10 cellular contexts compared by ENCODE assay signal in genomic region chr11:86915837-86916236, GRCh38. TPM values are rescaled to one million over a fixed set of nuclear protein-coding genes. Genes with fewer than 3 reads are reported as not detected.
A peak's percentile ranks its signal among the peaks of the same experiment; 100 is the strongest.
DNase-seq lines count a peak whose midpoint lies in the region; ATAC-seq, FAIRE-seq and TF ChIP-seq lines count a peak whose summit lies in the region.
"Not testable (repeated sequence)": the region's sequence is repeated elsewhere in the genome, so short reads cannot be mapped to it uniquely, and the experiment has no call there.
"Had no signal": no experiment of that assay in that cellular context is flagged by ENCODE, and none has a peak within 500 bp of the region (broad histone marks: within the 10 kb centered on the region; RNA-seq: fewer than 3 reads in every experiment).

No MANE protein-coding gene starts in this region.

- DNase-seq in HCT116 (ENCODE audit: low read depth, low spot score); RWPE2 (ENCODE audit: low spot score); brain microvascular endothelial cell; esophagus muscularis mucosa (ENCODE audit: extremely low spot score); keratinocyte (ENCODE audit: low read depth, low spot score); spleen: not testable (repeated sequence)

- WGBS in esophagus muscularis mucosa = 47% methylated on average over 1 of the region's 1 CpG
- WGBS in spleen, 5 donors = 3 to 10% (median 8%) methylated on average over 1 of the region's 1 CpG

- intact Hi-C loops in HCT116 (cut with micrococcal nuclease) (loop anchor here (5.0 kb wide), 2 partner anchors 394 to 554 kb away; no protein-coding TSS in a partner anchor), spleen (cut with DNase I; ENCODE audit: low total_unique reads) (loop anchor here (5.0 kb wide), 1 partner anchor 44 kb away; no protein-coding TSS in a partner anchor)
- intact Hi-C loops in esophagus muscularis mucosa (cut with DNase I) = not testable (repeated sequence)

- peak overlapping the region; percentile 21; the same call in 1 of the 2 replicates for H3K27ac ChIP-seq in HCT116 (ENCODE audit: low read depth, low read length)
- H3K27ac ChIP-seq in RWPE2 (ENCODE audit: poor library complexity, severe bottlenecking) = peak overlapping the region; percentile 68
- peak overlapping the region; percentile 86 for H3K27ac ChIP-seq in brain microvascular endothelial cell
- H3K27ac ChIP-seq in esophagus muscularis mucosa (replicated peaks in 1 of 4) = peak overlapping the region; percentile 18 to 67 (median 48)
- H3K27ac ChIP-seq in keratinocyte (ENCODE audit: control insufficient read depth, insufficient read depth, low read length) = peak overlapping the region; percentile 49
- H3K27ac ChIP-seq in spleen = peak overlapping the region in 7 of 8 donors; percentile 54 to 73 (median 59)

- RAD21 ChIA-PET in HCT116 (lab: Charles Lee; ENCODE audit: low non-redundant PET in 1 of 2, low total read pairs in 2 of 2, uncharacterized antibody in 2 of 2, unreplicated experiment in 2 of 2) = not testable (repeated sequence)

- H4K20me1 ChIP-seq in HCT116 (ENCODE audit: insufficient read depth); keratinocyte (ENCODE audit: control insufficient read depth, extremely low read depth, insufficient read depth, low read length): not testable (repeated sequence)

- peak; percentile 41 for ATAC-seq in HCT116
- peak; percentile 40; the same call in 2 of the 3 replicates for ATAC-seq in RWPE2 (ENCODE audit: low read depth)

- H3K4me1 ChIP-seq in HCT116 (ENCODE audit: control insufficient read depth in 1 of 2, insufficient read depth in 2 of 2, low read length in 2 of 2) (peaks cover 12 to 20% of the 10 kb centered on the region in 2 experiments), RWPE2 (ENCODE audit: insufficient read depth, poor library complexity, severe bottlenecking) (peaks cover 18% of the 10 kb centered on the region), esophagus muscularis mucosa (peaks cover 19 to 26% (median 22%) of the 10 kb centered on the region in 4 donors), keratinocyte (ENCODE audit: control insufficient read depth, extremely low read depth, insufficient read depth, low read length) (peaks cover 11% of the 10 kb centered on the region), spleen (peaks cover 0 to 15% (median 7%) of the 10 kb centered on the region in 6 donors)

- TF ChIP-seq POLR2A in HCT116 (IDR thresholded peaks at IDR 0.05; ENCODE audit: borderline replicate concordance, extremely low read depth, insufficient read depth, insufficient read length); esophagus muscularis mucosa (IDR thresholded peaks at IDR 0.05; ENCODE audit: low read depth); spleen (IDR thresholded peaks at IDR 0.05): not testable (repeated sequence)

- not testable (repeated sequence) for TF ChIP-seq RAD21 in HCT116 (IDR thresholded peaks at IDR 0.05; ENCODE audit: low read depth)

- POLR2A ChIA-PET in HCT116 (lab: Charles Lee) = not testable (repeated sequence)

- H3K36me3 Mint-ChIP-seq in nephron (ENCODE audit: low read depth) = peaks cover 28% of the 10 kb centered on the region

- not testable (repeated sequence) for TF ChIP-seq EP300 in esophagus muscularis mucosa (IDR thresholded peaks at IDR 0.05)

- H3K4me2 ChIP-seq in HCT116 (ENCODE audit: low read length) = peak overlapping the region; percentile 85
- H3K4me2 ChIP-seq in keratinocyte (ENCODE audit: control insufficient read depth, extremely low read depth, insufficient read depth, low read depth, low read length) = peak overlapping the region; percentile 72

- not testable (repeated sequence) for H3K27me3 Mint-ChIP-seq in nephron (ENCODE audit: low read depth)

- not testable (repeated sequence) for FAIRE-seq in keratinocyte (lab: Jason Lieb, UNC)

- H3K27me3 ChIP-seq in HCT116 (ENCODE audit: insufficient read depth, low read length); RWPE2 (ENCODE audit: insufficient read depth, poor library complexity, severe bottlenecking); brain microvascular endothelial cell (replicated peaks); esophagus muscularis mucosa; keratinocyte (ENCODE audit: control insufficient read depth, extremely low read depth, insufficient read depth, low read length); spleen (replicated peaks in 1 of 7): not testable (repeated sequence)

- H3K36me3 ChIP-seq in HCT116 (ENCODE audit: control insufficient read depth in 1 of 2, insufficient read depth in 2 of 2, low read length in 2 of 2); RWPE2 (ENCODE audit: low read depth); brain microvascular endothelial cell (replicated peaks); esophagus muscularis mucosa; keratinocyte (ENCODE audit: control insufficient read depth in 2 of 2, extremely low read depth in 1 of 2, insufficient read depth in 2 of 2, low read length in 2 of 2); spleen: not testable (repeated sequence)

- peaks cover 49% of the 10 kb centered on the region for H3K4me1 Mint-ChIP-seq in nephron

- H3K79me2 ChIP-seq in HCT116 (ENCODE audit: insufficient read depth, low read length); keratinocyte (ENCODE audit: control insufficient read depth, insufficient read depth, low read length): not testable (repeated sequence)

- not testable (repeated sequence) for H3K9me1 ChIP-seq in keratinocyte (ENCODE audit: control insufficient read depth, extremely low read depth, insufficient read depth, low read length)

- CTCF ChIA-PET in HCT116 (lab: Charles Lee) = interaction anchor here (4.2 kb wide), 1 partner anchor 45 kb away, joined by 34 read pairs; no protein-coding TSS in a partner anchor

- H2AFZ ChIP-seq in HCT116 (ENCODE audit: low read depth, low read length, poor library complexity, severe bottlenecking) = peak overlapping the region; percentile 50
- H2AFZ ChIP-seq in keratinocyte (ENCODE audit: control insufficient read depth, low read length) = not testable (repeated sequence)

- peaks cover 21% of the 10 kb centered on the region for H3K9me3 Mint-ChIP-seq in nephron

- not testable (repeated sequence) for H3K9me3 ChIP-seq in HCT116 (ENCODE audit: control insufficient read depth in 1 of 2, insufficient read depth in 1 of 2, low read depth in 1 of 2, low read length in 2 of 2); RWPE2 (ENCODE audit: severe bottlenecking); esophagus muscularis mucosa; keratinocyte (ENCODE audit: control insufficient read depth, low read depth, low read length); spleen

- peak overlapping the region; percentile 71 to 96 (median 96) for H3K27ac Mint-ChIP-seq in nephron

- in situ Hi-C loops in brain microvascular endothelial cell (cut with HindIII; ENCODE audit: low pct_ligation_motif_present, low sequenced_read_pairs) = not testable (repeated sequence)

- dilution Hi-C loops in keratinocyte (cut with MboI; ENCODE audit: extremely low pct_ligation_motif_present, low sequenced_read_pairs) = not testable (repeated sequence)

- H3K9ac ChIP-seq in HCT116 (ENCODE audit: low read length) = peak overlapping the region; percentile 31
- H3K9ac ChIP-seq in keratinocyte (ENCODE audit: control insufficient read depth, extremely low read depth, insufficient read depth, low read length) = not testable (repeated sequence)

- not testable (repeated sequence) for H3K9me2 ChIP-seq in HCT116 (ENCODE audit: insufficient read depth)

- BruUV-seq in HCT116 (replicated peaks; lab: Mats Ljungman, UMichigan) = not testable (repeated sequence)

- H3K4me3 ChIP-seq in HCT116 (replicated peaks in 1 of 2; ENCODE audit: low read depth in 1 of 2, low read length in 2 of 2) = peak overlapping the region in 1 of 2 experiments; percentile 48; a peak in 1 of 4 replicates
- H3K4me3 ChIP-seq in RWPE2 (ENCODE audit: severe bottlenecking); brain microvascular endothelial cell (ENCODE audit: low read depth, low read length); esophagus muscularis mucosa; keratinocyte (ENCODE audit: control insufficient read depth in 2 of 3, extremely low read depth in 1 of 3, insufficient read depth in 2 of 3, low read depth in 1 of 3, low read length in 3 of 3); spleen: not testable (repeated sequence)

- H3K4me3 Mint-ChIP-seq in nephron = not testable (repeated sequence)

- TF ChIP-seq CTCF in HCT116 (IDR thresholded peaks at IDR 0.05 in 2 of 3, conservative IDR thresholded peaks at IDR 0.05 in 1 of 3; ENCODE audit: borderline replicate concordance in 1 of 3, insufficient read depth in 1 of 3, low read depth in 2 of 3, low read length in 2 of 3); RWPE2 (IDR thresholded peaks at IDR 0.05; ENCODE audit: poor library complexity, severe bottlenecking); brain microvascular endothelial cell (IDR thresholded peaks at IDR 0.05; ENCODE audit: low read depth, low read length, missing control alignments); esophagus muscularis mucosa (IDR thresholded peaks at IDR 0.05); keratinocyte (optimal IDR thresholded peaks at IDR 0.05 in 1 of 3, IDR thresholded peaks at IDR 0.05 in 1 of 3, conservative IDR thresholded peaks at IDR 0.05 in 1 of 3; ENCODE audit: extremely low read depth in 1 of 3, insufficient read depth in 2 of 3, low read length in 3 of 3); nephron (IDR thresholded peaks at IDR 0.05; ENCODE audit: unreplicated experiment in 3 of 3); spleen (IDR thresholded peaks at IDR 0.05 in 8 of 11, conservative IDR thresholded peaks at IDR 0.05 in 3 of 11): not testable (repeated sequence)

RNA-seq across cellular contexts. Expression of gene FZD4, which starts 39.4 kb away (rescaled TPM):
- total RNA-seq in HCT116 (2021; ENCODE audit: unreplicated experiment) (4.4 TPM), esophagus muscularis mucosa (10 to 100 TPM; 23.7 to 42.3 (median 31.8) TPM), spleen (10 to 100 TPM; 13.2 to 46.7 (median 36.1) TPM)
- polyA plus RNA-seq in HCT116 (2012) = 1.0 and 1.5 TPM in 2 replicates
- polyA plus RNA-seq in keratinocyte (0.51 to 0.56 TPM (median 0.53 TPM) in 3 replicates), spleen (1 to 10 TPM; 3.0 to 9.4 (median 5.0) TPM)
- 0.12 TPM for polyA plus RNA-seq in keratinocyte (2011; ENCODE audit: low read depth)
- 0.13 and 0.29 TPM in 2 replicates for polyA plus RNA-seq in keratinocyte (2011; cell fraction: cytosol; rRNA removed)
- polyA plus RNA-seq in keratinocyte (2011; cell fraction: nucleus; rRNA removed) = 0.90 and 0.92 TPM in 2 replicates
- polyA plus RNA-seq in keratinocyte (2012; ENCODE audit: low replicate concordance) = 0.44 and 0.54 TPM in 2 replicates
- 0.75 to 1.2 TPM (median 0.99 TPM) in 3 replicates for polyA minus RNA-seq in keratinocyte
- 0.96 TPM for polyA minus RNA-seq in keratinocyte (2011; cell fraction: cytosol; rRNA and poly(A)+ RNA removed)
- polyA minus RNA-seq in keratinocyte (2011; cell fraction: nucleus; rRNA and poly(A)+ RNA removed) = 0.95 and 1.2 TPM in 2 replicates
- total RNA-seq: activated CD4-positive, alpha-beta T cell treated with anti-CD3 and anti-CD28 coated beads, Interleukin-2, amount 10 ng/mL, durations not matched to agents 24 days and 14 days; CD4-positive, CD25-positive, alpha-beta regulatory T cell had no signal
- polyA plus RNA-seq: CD4-positive, CD25-positive, alpha-beta regulatory T cell; IgD-negative memory B cell had no signal

Comparison
In these comparisons a context has a peak if more than half of its experiments do, and no peak if none do; other contexts are left out.
1. H3K27ac ChIP-seq: peak in every context shown above with its lines; median percentile 86 in brain microvascular endothelial cell; 68 in RWPE2; 59 in spleen; 49 in keratinocyte; 48 in esophagus muscularis mucosa; 21 in HCT116.